12 cellular contexts compared by ENCODE assay signal in the genomic region with DNA sequence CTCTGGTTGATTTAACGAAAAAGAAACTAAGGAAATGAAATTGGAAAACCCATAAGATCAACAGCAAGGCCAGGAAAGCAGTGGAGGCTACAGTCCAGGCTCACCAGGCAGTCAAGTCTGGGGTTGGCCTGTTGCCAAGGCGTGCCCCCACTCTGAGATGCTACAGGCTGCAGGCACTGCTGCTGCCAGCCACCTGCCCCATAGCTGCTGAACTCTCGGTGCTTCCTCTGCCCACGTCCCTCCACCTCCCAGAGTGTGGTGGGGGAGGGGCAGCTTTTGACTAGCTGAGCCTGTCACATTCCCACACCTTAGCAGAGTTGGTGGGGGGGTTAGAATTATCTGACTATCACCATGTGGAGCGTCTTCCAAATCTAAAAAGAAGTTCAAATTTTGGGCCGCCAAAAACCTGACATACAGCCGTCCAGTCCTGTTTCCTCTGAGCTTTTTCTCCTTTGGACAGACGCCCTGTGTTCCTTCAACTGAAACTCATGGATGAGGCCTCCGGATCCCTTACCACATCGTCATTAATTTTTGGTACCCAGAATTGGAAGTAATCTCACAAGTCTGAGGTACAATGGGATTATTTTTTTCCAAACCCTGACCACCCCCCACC. TPM values are rescaled to one million over a fixed set of nuclear protein-coding genes. Genes with fewer than 3 reads are reported as not detected.
DNase-seq lines count a peak whose midpoint lies in the region; ATAC-seq lines count a peak whose summit lies in the region.
"Had no signal": no experiment of that assay in that cellular context is flagged by ENCODE, and none has a peak within 500 bp of the region (broad histone marks: within the 10 kb centered on the region; RNA-seq: fewer than 3 reads in every experiment).

No MANE protein-coding gene starts in this region.

- H3K27me3 ChIP-seq in SJCRH30: no peaks in the 10 kb centered on the region
- H3K27me3 ChIP-seq: body of pancreas had no signal

- no peak overlapping the region for H3K4me3 Mint-ChIP-seq in activated T-helper 2 cell treated with anti-CD3 and anti-CD28 coated beads, Interferon-gamma antibody, Interleukin-2, Interleukin-4, amounts not matched to agents 10 μg/mL and 5 μg/mL and 100 μg/mL, durations not matched to agents 14 hours and 24 hours and 36 hours (ENCODE audit: low read depth)
- H3K4me3 Mint-ChIP-seq: memory B cell had no signal

- H3K9me3 ChIP-seq in SJCRH30 (replicated peaks): no peaks in the 10 kb centered on the region
- H3K9me3 ChIP-seq in mesodermal cell (ENCODE audit: control insufficient read depth, low read length): no peaks in the 10 kb centered on the region
- H3K9me3 ChIP-seq: body of pancreas had no signal

- H3K4me1 ChIP-seq in SJCRH30: peaks cover 10% of the 10 kb centered on the region
- peaks cover 18% of the 10 kb centered on the region for H3K4me1 ChIP-seq in mesodermal cell (ENCODE audit: control insufficient read depth, insufficient read depth, low read length, poor library complexity, severe bottlenecking)

- no peak overlapping the region for H3K27ac Mint-ChIP-seq in activated T-helper 2 cell treated with anti-CD3 and anti-CD28 coated beads, Interferon-gamma antibody, Interleukin-2, Interleukin-4, amounts not matched to agents 10 μg/mL and 5 μg/mL and 100 μg/mL, durations not matched to agents 14 hours and 24 hours and 36 hours
- H3K27ac Mint-ChIP-seq: memory B cell had no signal

- peaks cover 14% of the 10 kb centered on the region for H3K4me1 Mint-ChIP-seq in activated T-helper 2 cell treated with anti-CD3 and anti-CD28 coated beads, Interferon-gamma antibody, Interleukin-2, Interleukin-4, amounts not matched to agents 10 μg/mL and 5 μg/mL and 100 μg/mL, durations not matched to agents 14 hours and 24 hours and 36 hours (ENCODE audit: low read depth)

- no peaks in the 10 kb centered on the region for H3K36me3 Mint-ChIP-seq in activated T-helper 2 cell treated with anti-CD3 and anti-CD28 coated beads, Interferon-gamma antibody, Interleukin-2, Interleukin-4, amounts not matched to agents 10 μg/mL and 5 μg/mL and 100 μg/mL, durations not matched to agents 14 hours and 24 hours and 36 hours (ENCODE audit: low read depth)
- H3K36me3 Mint-ChIP-seq: memory B cell had no signal

- intact Hi-C loops in activated T-helper 2 cell treated with anti-CD3 and anti-CD28 coated beads, Interferon-gamma antibody, Interleukin-2, Interleukin-4, amounts not matched to agents 10 μg/mL and 5 μg/mL and 100 μg/mL, durations not matched to agents 14 hours and 24 hours and 36 hours (cut with micrococcal nuclease): loop anchor here (5.0 kb wide), 1 partner anchor 492 kb away; no protein-coding TSS in a partner anchor

- peaks cover 41% of the 10 kb centered on the region for H3K27me3 Mint-ChIP-seq in activated T-helper 2 cell treated with anti-CD3 and anti-CD28 coated beads, Interferon-gamma antibody, Interleukin-2, Interleukin-4, amounts not matched to agents 10 μg/mL and 5 μg/mL and 100 μg/mL, durations not matched to agents 14 hours and 24 hours and 36 hours (ENCODE audit: low read depth)

- no peak for ATAC-seq in HG03159 (IDR thresholded peaks at IDR 0.05; ENCODE audit: unreplicated experiment)
- ATAC-seq: body of pancreas had no signal

- H3K27ac ChIP-seq in SJCRH30 (no peak overlapping the region), mesodermal cell (ENCODE audit: low read depth, low read length, severe bottlenecking) (peak overlapping the region; percentile 51)
- H3K27ac ChIP-seq: body of pancreas had no signal

- no peaks in the 10 kb centered on the region for H3K9me3 Mint-ChIP-seq in activated T-helper 2 cell treated with anti-CD3 and anti-CD28 coated beads, Interferon-gamma antibody, Interleukin-2, Interleukin-4, amounts not matched to agents 10 μg/mL and 5 μg/mL and 100 μg/mL, durations not matched to agents 14 hours and 24 hours and 36 hours
- H3K9me3 Mint-ChIP-seq: memory B cell had no signal

- H3K36me3 ChIP-seq in SJCRH30 (no peaks in the 10 kb centered on the region), mesodermal cell (ENCODE audit: control insufficient read depth, insufficient read depth, low read length) (no peaks in the 10 kb centered on the region)

- H3K4me3 ChIP-seq in SJCRH30 (no peak overlapping the region), mesodermal cell (ENCODE audit: extremely low read depth, insufficient read depth, low read length, poor library complexity, severe bottlenecking) (no peak overlapping the region)
- H3K4me3 ChIP-seq: body of pancreas had no signal

- WGBS in mesodermal cell (ENCODE audit: insufficient coverage in 2 of 2), 2 experiments: 87 to 90% methylated on average over 6 to 8 of the region's 10 CpGs

- DNase-seq in DMS79 treated with DMSO at 0.1 percent for 48 hours (lab: John Stamatoyannopoulos, UW): peak; percentile 26
- DNase-seq in DMS79 (lab: John Stamatoyannopoulos, UW): no peak
- peak; percentile 37 for DNase-seq in H4 (ENCODE audit: low spot score)
- peak; percentile 17 to 21 for DNase-seq in SJCRH30
- no peak for DNase-seq in stimulated activated naive CD4-positive, alpha-beta T cell treated with Interleukin-2 at 50 U/mL for 16 hours (lab: John Stamatoyannopoulos, UW)
- no peak for DNase-seq in activated T-helper 2 cell treated with anti-CD3 and anti-CD28 coated beads, Interferon-gamma antibody, Interleukin-2, Interleukin-4, amounts not matched to agents 10 μg/mL and 5 μg/mL and 100 μg/mL, durations not matched to agents 14 hours and 24 hours and 36 hours (ENCODE audit: low spot score)
- DNase-seq: activated T-cell treated with anti-CD3 and anti-CD28 coated beads for 4 hours, body of pancreas, NCI-H1048 had no signal

RNA-seq across cellular contexts. Expression of a gene that starts 3.9 kb away (rescaled TPM):
- total RNA-seq in H4 (2014; rRNA removed; shearing (Covaris generic)): 0.45 and 0.87 TPM in 2 replicates
- 0.28 and 0.30 TPM in 2 replicates for total RNA-seq in SJCRH30 (2014; rRNA removed; shearing (Covaris generic))
- polyA plus RNA-seq in mesodermal cell (2013, experiment 1 of 2): 2.9 TPM
- polyA plus RNA-seq in mesodermal cell (2013, experiment 2 of 2): 2.6 TPM
- total RNA-seq in activated T-helper 2 cell treated with anti-CD3 and anti-CD28 coated beads, Interferon-gamma antibody, Interleukin-2, Interleukin-4, amounts not matched to agents 10 μg/mL and 5 μg/mL and 100 μg/mL, durations not matched to agents 14 hours and 24 hours and 36 hours: 0.64 and 0.78 TPM in 2 replicates

Comparison
In these comparisons a context has a peak if more than half of its experiments do, and no peak if none do; other contexts are left out.
1. DNase-seq: peak in DMS79 treated with DMSO at 0.1 percent for 48 hours (single experiment), H4 (single experiment) and SJCRH30 (2 of 2); none in DMS79 (single experiment), stimulated activated naive CD4-positive, alpha-beta T cell treated with Interleukin-2 at 50 U/mL for 16 hours (single experiment) and activated T-helper 2 cell treated with anti-CD3 and anti-CD28 coated beads, Interferon-gamma antibody, Interleukin-2, Interleukin-4, amounts not matched to agents 10 μg/mL and 5 μg/mL and 100 μg/mL, durations not matched to agents 14 hours and 24 hours and 36 hours (single experiment).